In the genomic region with DNA sequence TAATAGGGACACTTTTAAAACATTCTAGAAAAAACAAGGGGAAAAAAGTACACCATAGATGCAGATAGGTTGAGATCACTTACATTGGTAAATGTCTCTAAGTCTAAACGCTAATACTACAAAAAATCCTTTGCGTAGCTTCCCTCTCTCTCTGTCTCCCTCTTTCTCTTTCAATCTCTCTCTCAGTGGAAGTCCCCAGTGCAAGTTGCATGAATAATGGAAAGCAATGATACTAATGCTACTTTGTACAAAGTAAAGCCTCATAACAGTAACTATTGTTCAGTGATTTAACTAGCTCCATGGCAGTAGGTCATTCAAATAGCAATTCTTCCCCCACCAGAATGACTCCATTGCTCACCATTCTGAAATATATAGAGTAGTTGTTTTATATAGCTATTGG, we compare ENCODE assay signal across 20 cellular contexts. TPM values are rescaled to one million over a fixed set of nuclear protein-coding genes. Genes with fewer than 3 reads are reported as not detected.
DNase-seq lines count a peak whose midpoint lies in the region; ATAC-seq and TF ChIP-seq lines count a peak whose summit lies in the region.
"Had no signal": no experiment of that assay in that cellular context is flagged by ENCODE, and none has a peak within 500 bp of the region (broad histone marks: within the 10 kb centered on the region; RNA-seq: fewer than 3 reads in every experiment).

No MANE protein-coding gene starts in this region.

- H3K4me3 ChIP-seq in astrocyte of the spinal cord (ENCODE audit: low read depth, low read length) (no peak overlapping the region), gastroesophageal sphincter (peak overlapping the region; percentile 68 to 85), uterus (peak overlapping the region; percentile 80 to 97)
- H3K4me3 ChIP-seq: BLaER1 treated with 17β-estradiol and CSF1 and Interleukin-3, amounts not matched to agents 10 nM and 100 nM; right atrium auricular region; SJSA1 had no signal

- in situ Hi-C loops in astrocyte of the spinal cord (cut with HindIII; ENCODE audit: low sequenced_read_pairs), result loop anchor here (25.0 kb wide), 1 partner anchor 115 kb away; no protein-coding TSS in a partner anchor

- ATAC-seq in gastroesophageal sphincter (no peak), HG03354 (IDR thresholded peaks at IDR 0.05; ENCODE audit: poor library complexity, severe bottlenecking, unreplicated experiment) (no peak), HG03521 (IDR thresholded peaks at IDR 0.05; ENCODE audit: unreplicated experiment) (no peak)
- ATAC-seq: naive thymus-derived CD8-positive, alpha-beta T cell had no signal

- intact Hi-C loops in uterus (cut with DNase I; ENCODE audit: low total_unique reads), result no loop called here

- no peak for TF ChIP-seq CTCF in astrocyte of the spinal cord (IDR thresholded peaks at IDR 0.05; ENCODE audit: low read depth, low read length)
- TF ChIP-seq CTCF in gastroesophageal sphincter (IDR thresholded peaks at IDR 0.05), result no peak
- no peak for TF ChIP-seq CTCF in uterus (IDR thresholded peaks at IDR 0.05)

- H3K9me3 ChIP-seq in gastroesophageal sphincter, result no peaks in the 10 kb centered on the region
- no peaks in the 10 kb centered on the region for H3K9me3 ChIP-seq in uterus
- H3K9me3 ChIP-seq: left ventricle myocardium inferior, right atrium auricular region, SJSA1 had no signal

- no peaks in the 10 kb centered on the region for H3K27me3 ChIP-seq in gastroesophageal sphincter
- no peaks in the 10 kb centered on the region for H3K27me3 ChIP-seq in uterus
- H3K27me3 ChIP-seq: right atrium auricular region, SJSA1 had no signal

- WGBS in gastroesophageal sphincter (ENCODE audit: low coverage in 1 of 2), 2 donors, result 13 to 15% methylated on average over 2 of the region's 2 CpGs

- H3K27ac ChIP-seq in gastroesophageal sphincter (peak overlapping the region; percentile 90 to 98 (median 96)), uterus (peak overlapping the region; percentile 96 to 100)
- H3K27ac ChIP-seq: BLaER1 treated with 17β-estradiol and CSF1 and Interleukin-3, amounts not matched to agents 10 nM and 100 nM; SJSA1 had no signal

- H3K36me3 ChIP-seq in gastroesophageal sphincter (peaks cover 0 to 19% of the 10 kb centered on the region in 2 donors), uterus (no peaks in the 10 kb centered on the region)
- H3K36me3 ChIP-seq: BLaER1 treated with 17β-estradiol and CSF1 and Interleukin-3, amounts not matched to agents 10 nM and 100 nM; right atrium auricular region; SJSA1 had no signal

- TF ChIP-seq POLR2A in gastroesophageal sphincter (IDR thresholded peaks at IDR 0.05), result no peak
- TF ChIP-seq POLR2A in uterus (IDR thresholded peaks at IDR 0.05), result no peak

- TF ChIP-seq EP300 in gastroesophageal sphincter (IDR thresholded peaks at IDR 0.05), result no peak

- peak; percentile 44 for DNase-seq in astrocyte of the spinal cord (ENCODE audit: low read depth, low spot score)
- peak; percentile 94 for DNase-seq in pons (ENCODE audit: low spot score)
- no peak for DNase-seq in uterus
- no peak for DNase-seq in SKM-1 treated with dmso at 0.1 percent for 144 hours (lab: John Stamatoyannopoulos, UW; ENCODE audit: unreplicated experiment)
- DNase-seq: activated CD4-positive, alpha-beta T cell treated with anti-CD3 and anti-CD28 coated beads for 48 hours; activated naive CD4-positive, alpha-beta T cell treated with Interleukin-2 at 50 U/mL for 16 hours; DMS 273 treated with DMSO at 0.1 percent for 48 hours; effector CD4-positive, alpha-beta T cell; H7; left ventricle myocardium inferior; naive thymus-derived CD8-positive, alpha-beta T cell; NCI-H187 treated with DMSO at 0.1 percent for 48 hours; NCI-H510A treated with DMSO at 0.1 percent for 48 hours; T1000 had no signal

- H3K4me1 ChIP-seq in gastroesophageal sphincter (peaks cover 0 to 59% (median 0%) of the 10 kb centered on the region in 3 donors), uterus (no peaks in the 10 kb centered on the region)
- H3K4me1 ChIP-seq: BLaER1 treated with 17β-estradiol and CSF1 and Interleukin-3, amounts not matched to agents 10 nM and 100 nM; SJSA1 had no signal

RNA-seq across cellular contexts. Expression of gene MEIS1, which starts 12.8 kb away (rescaled TPM):
- 100 to 1,000 TPM; 114 to 305 (median 181) TPM for total RNA-seq in gastroesophageal sphincter
- total RNA-seq in uterus, result 100 to 1,000 TPM; 110 to 418 (median 233) TPM
- total RNA-seq: naive thymus-derived CD8-positive, alpha-beta T cell had no signal

Comparison
In these comparisons a context has a peak if more than half of its experiments do, and no peak if none do; other contexts are left out.
1. DNase-seq: peak in astrocyte of the spinal cord (single experiment) and pons (single experiment); none in uterus (0 of 2) and SKM-1 treated with dmso at 0.1 percent for 144 hours (single experiment).